Comparison of ENCODE assay signal across 5 cellular contexts in the genomic region with DNA sequence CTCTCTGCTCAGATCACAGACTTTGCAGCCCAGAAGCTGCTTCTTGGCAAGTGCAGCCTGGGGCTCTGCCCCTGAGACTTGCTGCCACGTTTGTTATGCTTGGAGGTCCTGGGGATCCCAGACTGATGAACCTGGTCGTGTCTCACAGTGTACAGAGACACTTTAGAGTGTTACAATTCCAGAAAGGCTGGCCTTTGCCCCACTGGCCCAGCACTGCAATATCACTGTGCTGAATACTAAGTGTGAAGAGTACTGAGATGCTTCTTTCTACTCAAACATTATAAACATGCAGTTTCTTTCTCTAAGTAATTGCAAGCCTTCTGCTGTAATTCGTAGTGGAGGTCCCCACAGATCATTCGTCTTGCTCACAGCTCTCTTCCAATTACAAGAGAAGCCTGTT.
"Had no signal": no experiment of that assay in that cellular context is flagged by ENCODE, and none has a peak within 500 bp of the region (broad histone marks: within the 10 kb centered on the region; RNA-seq: fewer than 3 reads in every experiment).

No MANE protein-coding gene starts in this region.

- DNase-seq: GM23248, HCEC 1CT, KBM-7 had no signal

- H3K4me3 ChIP-seq: GM23248 had no signal

- FAIRE-seq: HTR-8/SVneo had no signal

- H3K4me2 ChIP-seq: KMS-11 had no signal

- H3K9ac ChIP-seq: GM23248, KMS-11 had no signal

- H3K27ac ChIP-seq: GM23248, KMS-11 had no signal

- H2AFZ ChIP-seq: GM23248 had no signal
